ENCODE assay signal across 7 cellular contexts in the genomic region with DNA sequence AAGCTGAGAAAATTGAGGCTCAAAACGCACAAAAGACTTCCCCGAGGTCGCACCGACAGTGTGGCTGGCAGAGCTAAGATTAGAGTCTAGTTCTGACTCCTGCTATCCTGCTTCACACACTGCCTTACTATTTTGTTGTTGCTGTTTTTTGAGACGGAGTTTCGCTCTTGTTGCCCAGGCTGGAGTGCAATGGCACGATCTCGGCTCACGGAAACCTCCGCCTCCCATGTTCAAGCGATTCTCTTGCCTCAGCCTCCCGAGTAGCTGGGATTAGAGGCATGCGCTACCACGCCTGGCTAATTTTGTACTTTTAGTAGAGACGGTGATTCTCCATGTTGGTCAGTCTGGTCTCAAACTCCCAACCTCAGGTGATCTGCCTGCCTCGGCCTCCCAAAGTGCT. TPM values are rescaled to one million over a fixed set of nuclear protein-coding genes. Genes with fewer than 3 reads are reported as not detected.
DNase-seq lines count a peak whose midpoint lies in the region; ATAC-seq and TF ChIP-seq lines count a peak whose summit lies in the region.
"Not testable (repeated sequence)": the region's sequence is repeated elsewhere in the genome, so short reads cannot be mapped to it uniquely, and the experiment has no call there.

No MANE protein-coding gene starts in this region.

- not testable (repeated sequence) for H3K79me1 ChIP-seq in neuronal stem cell (ENCODE audit: low read depth, low read length)

- peak overlapping the region; percentile 73 for H3K4me3 Mint-ChIP-seq in CD4-positive, alpha-beta T cell
- H3K4me3 Mint-ChIP-seq in T-cell (peak overlapping the region in 2 of 3 donors; percentile 9 to 47), endothelial cell (ENCODE audit: unreplicated experiment) (peak overlapping the region; percentile 65), natural killer cell (peak overlapping the region; percentile 40), type B pancreatic cell (peak overlapping the region; percentile 70)
- H3K4me3 Mint-ChIP-seq in activated T-helper 1 cell treated with anti-CD3 and anti-CD28 coated beads, Interleukin-12 subunit alpha, Interleukin-12 subunit beta, Interleukin-2, Interleukin-4 antibody, amounts not matched to agents 30 ng/mL and 10 ng/mL and 1 ng/mL, durations not matched to agents 14 hours and 24 hours and 36 hours: peak overlapping the region; percentile 52

- not testable (repeated sequence) for H2BK120ac ChIP-seq in neuronal stem cell (ENCODE audit: low read depth, low read length)

- H3K4me1 Mint-ChIP-seq in CD4-positive, alpha-beta T cell (ENCODE audit: low read depth): peaks cover 20% of the 10 kb centered on the region
- peaks cover 20 to 22% (median 21%) of the 10 kb centered on the region in 3 donors for H3K4me1 Mint-ChIP-seq in T-cell
- peaks cover 21% of the 10 kb centered on the region for H3K4me1 Mint-ChIP-seq in activated T-helper 1 cell treated with anti-CD3 and anti-CD28 coated beads, Interleukin-12 subunit alpha, Interleukin-12 subunit beta, Interleukin-2, Interleukin-4 antibody, amounts not matched to agents 30 ng/mL and 10 ng/mL and 1 ng/mL, durations not matched to agents 14 hours and 24 hours and 36 hours (ENCODE audit: low read depth)
- H3K4me1 Mint-ChIP-seq in endothelial cell (ENCODE audit: unreplicated experiment): peaks cover 18% of the 10 kb centered on the region
- H3K4me1 Mint-ChIP-seq in natural killer cell: peaks cover 23 to 33% of the 10 kb centered on the region in 2 donors
- not testable (repeated sequence) for H3K4me1 Mint-ChIP-seq in type B pancreatic cell (ENCODE audit: unreplicated experiment)

- H3K4me3 ChIP-seq in neuronal stem cell (ENCODE audit: low read length in 2 of 2): peak overlapping the region in 1 of 2 donors; percentile 1

- H3K9me3 ChIP-seq in CD4-positive, alpha-beta T cell (ENCODE audit: control insufficient read depth, low read length); neuronal stem cell (replicated peaks in 1 of 2; ENCODE audit: control insufficient read depth in 2 of 2, insufficient read depth in 1 of 2, low read depth in 1 of 2, low read length in 2 of 2): not testable (repeated sequence)

- H2AK5ac ChIP-seq in neuronal stem cell (ENCODE audit: low read depth, low read length): not testable (repeated sequence)

- WGBS in neuronal stem cell (ENCODE audit: extremely low coverage in 2 of 2, insufficient read length in 2 of 2, insufficient replicate concordance in 1 of 2), 2 donors: no CpG with 5 or more reads among the region's 16 CpGs

- DNase-seq in CD4-positive, alpha-beta T cell; T-cell; activated T-helper 1 cell treated with anti-CD3 and anti-CD28 coated beads, Interleukin-12 subunit alpha, Interleukin-12 subunit beta, Interleukin-2, Interleukin-4 antibody, amounts not matched to agents 30 ng/mL and 10 ng/mL and 1 ng/mL, durations not matched to agents 14 hours and 24 hours and 36 hours (ENCODE audit: low spot score); endothelial cell (ENCODE audit: low spot score); natural killer cell; neuronal stem cell (ENCODE audit: low spot score); type B pancreatic cell (ENCODE audit: extremely low spot score, unreplicated experiment): not testable (repeated sequence)

- not testable (repeated sequence) for H3K4ac ChIP-seq in neuronal stem cell (ENCODE audit: low read length)

- not testable (repeated sequence) for H3K27me3 Mint-ChIP-seq in CD4-positive, alpha-beta T cell; T-cell; activated T-helper 1 cell treated with anti-CD3 and anti-CD28 coated beads, Interleukin-12 subunit alpha, Interleukin-12 subunit beta, Interleukin-2, Interleukin-4 antibody, amounts not matched to agents 30 ng/mL and 10 ng/mL and 1 ng/mL, durations not matched to agents 14 hours and 24 hours and 36 hours (ENCODE audit: insufficient read depth); endothelial cell (ENCODE audit: unreplicated experiment); natural killer cell (ENCODE audit: low read depth in 2 of 2); type B pancreatic cell

- CTCF ChIA-PET in CD4-positive, alpha-beta T cell (lab: Charles Lee): not testable (repeated sequence)
- CTCF ChIA-PET in T-cell (lab: Charles Lee): interaction anchor here (1.1 to 1.2 kb wide), 2 partner anchors 11 to 485 kb away, joined by 3 to 4 read pairs; no protein-coding TSS in a partner anchor

- peak overlapping the region; percentile 37 for H3K27ac Mint-ChIP-seq in CD4-positive, alpha-beta T cell
- not testable (repeated sequence) for H3K27ac Mint-ChIP-seq in T-cell; activated T-helper 1 cell treated with anti-CD3 and anti-CD28 coated beads, Interleukin-12 subunit alpha, Interleukin-12 subunit beta, Interleukin-2, Interleukin-4 antibody, amounts not matched to agents 30 ng/mL and 10 ng/mL and 1 ng/mL, durations not matched to agents 14 hours and 24 hours and 36 hours
- H3K27ac Mint-ChIP-seq in endothelial cell (ENCODE audit: unreplicated experiment) (peak overlapping the region; percentile 81), natural killer cell (peak overlapping the region in 1 of 2 donors; percentile 29), type B pancreatic cell (peak overlapping the region; percentile 46)

- not testable (repeated sequence) for H3K9ac ChIP-seq in neuronal stem cell (ENCODE audit: low read depth, low read length, poor library complexity)

- intact Hi-C loops in CD4-positive, alpha-beta T cell (cut with DNase I, micrococcal nuclease): loop anchor here (5.0 kb wide), 3 partner anchors 169 to 671 kb away; a partner anchor contains a TSS
- intact Hi-C loops in activated T-helper 1 cell treated with anti-CD3 and anti-CD28 coated beads, Interleukin-12 subunit alpha, Interleukin-12 subunit beta, Interleukin-2, Interleukin-4 antibody, amounts not matched to agents 30 ng/mL and 10 ng/mL and 1 ng/mL, durations not matched to agents 14 hours and 24 hours and 36 hours (cut with micrococcal nuclease): loop anchor here (5.0 kb wide), 2 partner anchors 114 to 246 kb away; a partner anchor contains a TSS
- intact Hi-C loops in natural killer cell (cut with micrococcal nuclease): loop anchor here (5.0 kb wide), 2 partner anchors 156 to 391 kb away; a partner anchor contains a TSS

- not testable (repeated sequence) for TF ChIP-seq CTCF in CD4-positive, alpha-beta T cell (IDR thresholded peaks at IDR 0.05); endothelial cell (IDR thresholded peaks at IDR 0.05; ENCODE audit: unreplicated experiment); natural killer cell (IDR thresholded peaks at IDR 0.05); type B pancreatic cell (conservative IDR thresholded peaks at IDR 0.05)

- POLR2A ChIA-PET in CD4-positive, alpha-beta T cell (lab: Charles Lee): interaction anchor here (0.6 to 1.9 kb wide), 3 partner anchors 392 to 544 kb away, joined by 3 to 5 read pairs (median 4); a partner anchor contains a TSS
- POLR2A ChIA-PET in T-cell (lab: Charles Lee): not testable (repeated sequence)

- H4K91ac ChIP-seq in neuronal stem cell (ENCODE audit: low read depth, low read length, poor library complexity): not testable (repeated sequence)

- not testable (repeated sequence) for H3K4me2 ChIP-seq in neuronal stem cell (ENCODE audit: insufficient read depth, low read length, poor library complexity, severe bottlenecking)

- H4K8ac ChIP-seq in neuronal stem cell (ENCODE audit: low read depth, low read length): not testable (repeated sequence)

- H3K36me3 Mint-ChIP-seq in CD4-positive, alpha-beta T cell (ENCODE audit: low read depth); T-cell; activated T-helper 1 cell treated with anti-CD3 and anti-CD28 coated beads, Interleukin-12 subunit alpha, Interleukin-12 subunit beta, Interleukin-2, Interleukin-4 antibody, amounts not matched to agents 30 ng/mL and 10 ng/mL and 1 ng/mL, durations not matched to agents 14 hours and 24 hours and 36 hours (ENCODE audit: low read depth); endothelial cell (ENCODE audit: low read depth, unreplicated experiment); natural killer cell; type B pancreatic cell: not testable (repeated sequence)

- H3K14ac ChIP-seq in neuronal stem cell (ENCODE audit: low read length): not testable (repeated sequence)

- H2BK15ac ChIP-seq in neuronal stem cell (ENCODE audit: low read length): not testable (repeated sequence)

- H3K18ac ChIP-seq in neuronal stem cell (ENCODE audit: low read length): not testable (repeated sequence)

- H3K23ac ChIP-seq in neuronal stem cell (ENCODE audit: low read depth, low read length, poor library complexity): not testable (repeated sequence)

- H3K27me3 ChIP-seq in CD4-positive, alpha-beta T cell (ENCODE audit: control insufficient read depth, insufficient read depth, low read length); neuronal stem cell (ENCODE audit: control insufficient read depth in 3 of 3, insufficient read depth in 3 of 3, low read depth in 1 of 3, low read length in 3 of 3): not testable (repeated sequence)

- not testable (repeated sequence) for H3K9me3 Mint-ChIP-seq in CD4-positive, alpha-beta T cell; T-cell; activated T-helper 1 cell treated with anti-CD3 and anti-CD28 coated beads, Interleukin-12 subunit alpha, Interleukin-12 subunit beta, Interleukin-2, Interleukin-4 antibody, amounts not matched to agents 30 ng/mL and 10 ng/mL and 1 ng/mL, durations not matched to agents 14 hours and 24 hours and 36 hours; endothelial cell (ENCODE audit: unreplicated experiment); natural killer cell; type B pancreatic cell

- H3K27ac ChIP-seq in CD4-positive, alpha-beta T cell (ENCODE audit: low read depth, low read length); neuronal stem cell (replicated peaks; ENCODE audit: low read length): not testable (repeated sequence)

- H2BK12ac ChIP-seq in neuronal stem cell (ENCODE audit: low read length): not testable (repeated sequence)

- H3K36me3 ChIP-seq in neuronal stem cell (replicated peaks in 1 of 2; ENCODE audit: control insufficient read depth in 2 of 2, insufficient read depth in 2 of 2, low read length in 2 of 2): not testable (repeated sequence)

- not testable (repeated sequence) for H3K4me1 ChIP-seq in neuronal stem cell (ENCODE audit: control insufficient read depth in 2 of 2, insufficient read depth in 1 of 2, low read depth in 1 of 2, low read length in 2 of 2)

- H2BK5ac ChIP-seq in neuronal stem cell (ENCODE audit: low read length): not testable (repeated sequence)

- not testable (repeated sequence) for ATAC-seq in CD4-positive, alpha-beta T cell (ENCODE audit: poor library complexity); T-cell (replicated peaks in 1 of 4); natural killer cell

- peak overlapping the region; percentile 38 for H2AFZ ChIP-seq in neuronal stem cell (ENCODE audit: low read length)

RNA-seq across cellular contexts. Expression of a gene that starts 1.6 kb away (rescaled TPM):
- 10 to 100 TPM; 18.8 to 21.5 TPM for total RNA-seq in CD4-positive, alpha-beta T cell
- total RNA-seq in T-cell (10 to 100 TPM; 16.8 to 34.1 (median 20.8) TPM), endothelial cell (ENCODE audit: unreplicated experiment) (87.6 TPM), natural killer cell (100 to 1,000 TPM; 105 to 107 (median 107) TPM), type B pancreatic cell (ENCODE audit: low replicate concordance) (54.9 and 71.5 TPM in 2 replicates)
- total RNA-seq in activated T-helper 1 cell treated with anti-CD3 and anti-CD28 coated beads, Interleukin-12 subunit alpha, Interleukin-12 subunit beta, Interleukin-2, Interleukin-4 antibody, amounts not matched to agents 30 ng/mL and 10 ng/mL and 1 ng/mL, durations not matched to agents 14 hours and 24 hours and 36 hours: 67.5 and 69.3 TPM in 2 replicates
- polyA plus RNA-seq in neuronal stem cell (2013, experiment 1 of 2): 62.4 TPM
- 62.6 TPM for polyA plus RNA-seq in neuronal stem cell (2013, experiment 2 of 2)
